ENCODE assay signal across 1 cellular context in the genomic region with DNA sequence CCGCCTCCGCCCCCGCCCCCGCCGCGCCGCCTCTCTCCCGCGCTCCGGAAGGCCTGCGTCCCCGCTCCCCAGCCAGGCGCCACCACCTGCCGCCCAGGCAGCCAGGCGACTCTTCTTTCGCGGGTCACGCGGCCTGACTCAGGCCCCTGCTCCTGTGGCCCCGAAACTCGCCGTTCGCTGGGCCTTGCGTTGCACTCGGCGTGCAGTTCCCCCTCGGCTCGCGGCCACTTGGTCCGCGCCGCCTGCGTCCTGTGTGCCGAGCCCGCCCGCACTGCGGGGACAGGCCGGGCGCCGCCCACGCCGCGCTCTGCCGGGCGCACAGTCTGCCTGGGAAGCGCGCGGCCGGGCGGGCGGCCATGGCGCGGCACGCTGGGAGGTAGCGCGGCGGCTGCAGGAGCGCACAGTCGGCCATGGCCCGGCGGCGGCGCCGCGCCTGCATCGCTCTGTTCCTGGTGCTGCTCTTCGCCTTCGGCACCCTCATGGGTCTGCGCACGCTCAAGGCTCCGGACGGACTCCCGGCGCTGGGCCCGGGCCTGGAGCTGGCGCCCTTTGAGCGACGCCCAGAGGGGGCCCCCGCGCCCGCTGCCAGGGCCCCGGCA.
TF ChIP-seq lines count a peak whose summit lies in the region.

Gene MANEAL, plus strand, starts transcription at position 75 of the 599 bp plus-strand sequence. Its CDS starts 336 bp downstream, at position 411.

TF ChIP-seq in HepG2, 621 proteins besides CTCF, POLR2A, EP300 and RAD21 (continued from another document and continues in another):
- TF ChIP-seq SAP130 (CRISPR knock-in tag; IDR thresholded peaks at IDR 0.05; ENCODE audit: low read depth), result peak; percentile 18
- TF ChIP-seq ZFY (CRISPR knock-in tag; IDR thresholded peaks at IDR 0.05), result peak; percentile 95
- TF ChIP-seq ZNF138 (CRISPR knock-in tag; IDR thresholded peaks at IDR 0.05; ENCODE audit: low read depth), result peak; percentile 83; the same call in 1 of the 2 replicates
- TF ChIP-seq TCF7 (IDR thresholded peaks at IDR 0.05; ENCODE audit: low read depth), result no peak
- TF ChIP-seq IRX3 (CRISPR knock-in tag; IDR thresholded peaks at IDR 0.05; ENCODE audit: borderline replicate concordance, low read depth), result peak; percentile 26; the same call in 1 of the 2 replicates
- 0 out of 2 replicates have a peak, but pooled peaks have one; percentile 30 for TF ChIP-seq ARNTL (CRISPR knock-in tag; IDR thresholded peaks at IDR 0.05)
- TF ChIP-seq, protein P1, sequence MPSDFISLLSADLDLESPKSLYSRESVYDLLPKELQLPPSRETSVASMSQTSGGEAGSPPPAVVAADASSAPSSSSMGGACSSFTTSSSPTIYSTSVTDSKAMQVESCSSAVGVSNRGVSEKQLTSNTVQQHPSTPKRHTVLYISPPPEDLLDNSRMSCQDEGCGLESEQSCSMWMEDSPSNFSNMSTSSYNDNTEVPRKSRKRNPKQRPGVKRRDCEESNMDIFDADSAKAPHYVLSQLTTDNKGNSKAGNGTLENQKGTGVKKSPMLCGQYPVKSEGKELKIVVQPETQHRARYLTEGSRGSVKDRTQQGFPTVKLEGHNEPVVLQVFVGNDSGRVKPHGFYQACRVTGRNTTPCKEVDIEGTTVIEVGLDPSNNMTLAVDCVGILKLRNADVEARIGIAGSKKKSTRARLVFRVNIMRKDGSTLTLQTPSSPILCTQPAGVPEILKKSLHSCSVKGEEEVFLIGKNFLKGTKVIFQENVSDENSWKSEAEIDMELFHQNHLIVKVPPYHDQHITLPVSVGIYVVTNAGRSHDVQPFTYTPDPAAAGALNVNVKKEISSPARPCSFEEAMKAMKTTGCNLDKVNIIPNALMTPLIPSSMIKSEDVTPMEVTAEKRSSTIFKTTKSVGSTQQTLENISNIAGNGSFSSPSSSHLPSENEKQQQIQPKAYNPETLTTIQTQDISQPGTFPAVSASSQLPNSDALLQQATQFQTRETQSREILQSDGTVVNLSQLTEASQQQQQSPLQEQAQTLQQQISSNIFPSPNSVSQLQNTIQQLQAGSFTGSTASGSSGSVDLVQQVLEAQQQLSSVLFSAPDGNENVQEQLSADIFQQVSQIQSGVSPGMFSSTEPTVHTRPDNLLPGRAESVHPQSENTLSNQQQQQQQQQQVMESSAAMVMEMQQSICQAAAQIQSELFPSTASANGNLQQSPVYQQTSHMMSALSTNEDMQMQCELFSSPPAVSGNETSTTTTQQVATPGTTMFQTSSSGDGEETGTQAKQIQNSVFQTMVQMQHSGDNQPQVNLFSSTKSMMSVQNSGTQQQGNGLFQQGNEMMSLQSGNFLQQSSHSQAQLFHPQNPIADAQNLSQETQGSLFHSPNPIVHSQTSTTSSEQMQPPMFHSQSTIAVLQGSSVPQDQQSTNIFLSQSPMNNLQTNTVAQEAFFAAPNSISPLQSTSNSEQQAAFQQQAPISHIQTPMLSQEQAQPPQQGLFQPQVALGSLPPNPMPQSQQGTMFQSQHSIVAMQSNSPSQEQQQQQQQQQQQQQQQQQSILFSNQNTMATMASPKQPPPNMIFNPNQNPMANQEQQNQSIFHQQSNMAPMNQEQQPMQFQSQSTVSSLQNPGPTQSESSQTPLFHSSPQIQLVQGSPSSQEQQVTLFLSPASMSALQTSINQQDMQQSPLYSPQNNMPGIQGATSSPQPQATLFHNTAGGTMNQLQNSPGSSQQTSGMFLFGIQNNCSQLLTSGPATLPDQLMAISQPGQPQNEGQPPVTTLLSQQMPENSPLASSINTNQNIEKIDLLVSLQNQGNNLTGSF (CRISPR knock-in tag; IDR thresholded peaks at IDR 0.05), result peak; percentile 57; the same call in 1 of the 2 replicates
- 0 out of 2 replicates have a peak, but pooled peaks have one; percentile 6 for TF ChIP-seq ELF3 (CRISPR knock-in tag; IDR thresholded peaks at IDR 0.05)
- peak; percentile 53 for TF ChIP-seq SALL1 (CRISPR knock-in tag; IDR thresholded peaks at IDR 0.05)
- TF ChIP-seq HNF4G (IDR thresholded peaks at IDR 0.05; ENCODE audit: borderline replicate concordance, low read depth, low read length), result no peak
- TF ChIP-seq HNF4G (CRISPR knock-in tag; IDR thresholded peaks at IDR 0.05; ENCODE audit: borderline replicate concordance, low read depth), result peak; percentile 54; the same call in 1 of the 2 replicates
- TF ChIP-seq ZBTB7A (CRISPR knock-in tag; IDR thresholded peaks at IDR 0.05), result 0 out of 2 replicates have a peak, but pooled peaks have one; percentile 18
- TF ChIP-seq ZNF205 (CRISPR knock-in tag; IDR thresholded peaks at IDR 0.05), result no peak
- peak; percentile 20; the same call in 1 of the 2 replicates for TF ChIP-seq KAT8 (CRISPR knock-in tag; IDR thresholded peaks at IDR 0.05)
- peak; percentile 69 for TF ChIP-seq RBFOX2 (IDR thresholded peaks at IDR 0.05; ENCODE audit: low read depth, low read length)
- no peak for TF ChIP-seq TSC22D2 (CRISPR knock-in tag; IDR thresholded peaks at IDR 0.05; ENCODE audit: borderline replicate concordance)
- TF ChIP-seq ZNF772 (CRISPR knock-in tag; IDR thresholded peaks at IDR 0.05), result no peak
- TF ChIP-seq TARDBP (CRISPR knock-in tag; IDR thresholded peaks at IDR 0.05), result 0 out of 2 replicates have a peak, but pooled peaks have one; percentile 11
- no peak for TF ChIP-seq SRSF4 (IDR thresholded peaks at IDR 0.05; ENCODE audit: low read depth, low read length, poor library complexity, severe bottlenecking)
- peak; percentile 72 for TF ChIP-seq ZNF777 (CRISPR knock-in tag; IDR thresholded peaks at IDR 0.05)
- TF ChIP-seq ZIK1 (CRISPR knock-in tag; IDR thresholded peaks at IDR 0.05; ENCODE audit: borderline replicate concordance, low read depth), result peak; percentile 56; the same call in 1 of the 2 replicates
- TF ChIP-seq ZNF33B (CRISPR knock-in tag; IDR thresholded peaks at IDR 0.05), result peak; percentile 73; the same call in 1 of the 2 replicates
- no peak for TF ChIP-seq NFYB (CRISPR knock-in tag; IDR thresholded peaks at IDR 0.05)
- no peak for TF ChIP-seq SOX6 (IDR thresholded peaks at IDR 0.05)
- TF ChIP-seq SOX6 (CRISPR knock-in tag; IDR thresholded peaks at IDR 0.05), result no peak
- TF ChIP-seq MXD1 (CRISPR knock-in tag; IDR thresholded peaks at IDR 0.05), result peak; percentile 77
- 0 out of 2 replicates have a peak, but pooled peaks have one; percentile 60 for TF ChIP-seq ZNF773 (CRISPR knock-in tag; IDR thresholded peaks at IDR 0.05; ENCODE audit: borderline replicate concordance)
- peak; percentile 79; the same call in 1 of the 2 replicates for TF ChIP-seq KLF12 (CRISPR knock-in tag; IDR thresholded peaks at IDR 0.05; ENCODE audit: borderline replicate concordance)
- TF ChIP-seq, protein P2, sequence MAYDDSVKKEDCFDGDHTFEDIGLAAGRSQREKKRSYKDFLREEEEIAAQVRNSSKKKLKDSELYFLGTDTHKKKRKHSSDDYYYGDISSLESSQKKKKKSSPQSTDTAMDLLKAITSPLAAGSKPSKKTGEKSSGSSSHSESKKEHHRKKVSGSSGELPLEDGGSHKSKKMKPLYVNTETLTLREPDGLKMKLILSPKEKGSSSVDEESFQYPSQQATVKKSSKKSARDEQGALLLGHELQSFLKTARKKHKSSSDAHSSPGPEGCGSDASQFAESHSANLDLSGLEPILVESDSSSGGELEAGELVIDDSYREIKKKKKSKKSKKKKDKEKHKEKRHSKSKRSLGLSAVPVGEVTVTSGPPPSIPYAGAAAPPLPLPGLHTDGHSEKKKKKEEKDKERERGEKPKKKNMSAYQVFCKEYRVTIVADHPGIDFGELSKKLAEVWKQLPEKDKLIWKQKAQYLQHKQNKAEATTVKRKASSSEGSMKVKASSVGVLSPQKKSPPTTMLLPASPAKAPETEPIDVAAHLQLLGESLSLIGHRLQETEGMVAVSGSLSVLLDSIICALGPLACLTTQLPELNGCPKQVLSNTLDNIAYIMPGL (CRISPR knock-in tag; IDR thresholded peaks at IDR 0.05; ENCODE audit: borderline replicate concordance in 1 of 2, low read depth in 1 of 2), result no peak
- TF ChIP-seq THAP11 (CRISPR knock-in tag; IDR thresholded peaks at IDR 0.05), result 0 out of 2 replicates have a peak, but pooled peaks have one; percentile 26
- TF ChIP-seq TMF1 (CRISPR knock-in tag; IDR thresholded peaks at IDR 0.05; ENCODE audit: low read depth), result peak; percentile 90; the same call in 1 of the 2 replicates
- peak; percentile 33; the same call in 1 of the 2 replicates for TF ChIP-seq HOXA5 (CRISPR knock-in tag; IDR thresholded peaks at IDR 0.05)
- peak; percentile 25; the same call in 1 of the 2 replicates for TF ChIP-seq ZNF121 (CRISPR knock-in tag; IDR thresholded peaks at IDR 0.05)
- no peak for TF ChIP-seq ATF6 (CRISPR knock-in tag; conservative IDR thresholded peaks at IDR 0.05)
- TF ChIP-seq CHD4 (IDR thresholded peaks at IDR 0.05; ENCODE audit: borderline replicate concordance, low read length), result no peak
- TF ChIP-seq MYC (CRISPR knock-in tag; IDR thresholded peaks at IDR 0.05; ENCODE audit: borderline replicate concordance), result peak; percentile 81
- peak; percentile 87; the same call in 1 of the 2 replicates for TF ChIP-seq ZNF274 (CRISPR knock-in tag; IDR thresholded peaks at IDR 0.05)
- TF ChIP-seq ZNF660 (CRISPR knock-in tag; IDR thresholded peaks at IDR 0.05; ENCODE audit: borderline replicate concordance, low read depth), result no peak
- TF ChIP-seq, protein P3, sequence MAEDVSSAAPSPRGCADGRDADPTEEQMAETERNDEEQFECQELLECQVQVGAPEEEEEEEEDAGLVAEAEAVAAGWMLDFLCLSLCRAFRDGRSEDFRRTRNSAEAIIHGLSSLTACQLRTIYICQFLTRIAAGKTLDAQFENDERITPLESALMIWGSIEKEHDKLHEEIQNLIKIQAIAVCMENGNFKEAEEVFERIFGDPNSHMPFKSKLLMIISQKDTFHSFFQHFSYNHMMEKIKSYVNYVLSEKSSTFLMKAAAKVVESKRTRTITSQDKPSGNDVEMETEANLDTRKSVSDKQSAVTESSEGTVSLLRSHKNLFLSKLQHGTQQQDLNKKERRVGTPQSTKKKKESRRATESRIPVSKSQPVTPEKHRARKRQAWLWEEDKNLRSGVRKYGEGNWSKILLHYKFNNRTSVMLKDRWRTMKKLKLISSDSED (CRISPR knock-in tag; IDR thresholded peaks at IDR 0.05), result no peak
- no peak for TF ChIP-seq MAZ (IDR thresholded peaks at IDR 0.05; ENCODE audit: borderline replicate concordance, low read depth, low read length)
- 0 out of 2 replicates have a peak, but pooled peaks have one; percentile 28 for TF ChIP-seq MAZ (CRISPR knock-in tag; IDR thresholded peaks at IDR 0.05; ENCODE audit: low read depth)
- TF ChIP-seq SKI (IDR thresholded peaks at IDR 0.05; ENCODE audit: partially characterized antibody), result peak; percentile 56
- 0 out of 2 replicates have a peak, but pooled peaks have one; percentile 43 for TF ChIP-seq KMT2A (CRISPR knock-in tag; IDR thresholded peaks at IDR 0.05)
- TF ChIP-seq SIX4 (CRISPR knock-in tag; IDR thresholded peaks at IDR 0.05), result no peak
